30 cellular contexts compared by ENCODE assay signal in genomic region chr6:81026041-81026553, GRCh38.
"Had no signal": no experiment of that assay in that cellular context is flagged by ENCODE, and none has a peak within 500 bp of the region (broad histone marks: within the 10 kb centered on the region; RNA-seq: fewer than 3 reads in every experiment).

No MANE protein-coding gene starts in this region.

- H3K36me3 ChIP-seq: SJCRH30 had no signal

- H3K27ac ChIP-seq: KMS-11, PC-9, RWPE1, SJCRH30, SK-N-MC had no signal

- H3K4me2 ChIP-seq: KMS-11, PC-9 had no signal

- H3K27me3 ChIP-seq: SJCRH30 had no signal

- H3K4me1 ChIP-seq: SJCRH30 had no signal

- H3K4me3 ChIP-seq: PC-9, SJCRH30, SK-N-MC had no signal

- H3K9ac ChIP-seq: KMS-11 had no signal

- ATAC-seq: Panc1, Right ventricle myocardium inferior, SK-N-SH treated with all-trans-retinoic acid at 6 μM for 48 hours had no signal

- DNase-seq: Karpas-422, MM.1S, MV-4-11, NCI-H1092, NCI-H1105, NCI-H1417 treated with DMSO at 0.1 percent for 48 hours, NCI-H1436 treated with DMSO at 0.1 percent for 48 hours, NCI-H1694 treated with DMSO at 0.1 percent for 48 hours, NCI-H187 treated with DMSO at 0.1 percent for 48 hours, NCI-H2029, NCI-H2081, NCI-H2171 treated with DMSO at 0.1 percent for 48 hours, NCI-H226, NCI-H446 treated with DMSO at 0.1 percent for 48 hours, NCI-H510A, NCI-H524, NCI-H526, NCI-H69, NCI-H748 treated with DMSO at 0.1 percent for 48 hours, NCI-H82, PC-9, SHP77, SIG-M5, SJCRH30 had no signal

- H2AFZ ChIP-seq: PC-9 had no signal
